14 cellular contexts compared by ENCODE assay signal in genomic region chr1:33471416-33471815, GRCh38. TPM values are rescaled to one million over a fixed set of nuclear protein-coding genes. Genes with fewer than 3 reads are reported as not detected.
DNase-seq lines count a peak whose midpoint lies in the region; ATAC-seq and TF ChIP-seq lines count a peak whose summit lies in the region.
"Had no signal": no experiment of that assay in that cellular context is flagged by ENCODE, and none has a peak within 500 bp of the region (broad histone marks: within the 10 kb centered on the region; RNA-seq: fewer than 3 reads in every experiment).

No MANE protein-coding gene starts in this region.

- POLR2A ChIA-PET in RWPE1 (lab: Yijun Ruan, JAX; ENCODE audit: low non-redundant PET) = no interaction called here

- H3K27ac Mint-ChIP-seq in activated naive CD4-positive, alpha-beta T cell treated with anti-CD3 and anti-CD28 coated beads, Interleukin-2, amount 10 ng/mL, durations not matched to agents 7 days and 5 days = no peak overlapping the region
- H3K27ac Mint-ChIP-seq in activated naive CD4-positive, alpha-beta T cell treated with anti-CD3 and anti-CD28 coated beads, Interleukin-2, amount 50 U/mL, for 72 hours = peak overlapping the region in 1 of 2 donors; percentile 88
- H3K27ac Mint-ChIP-seq in glutamatergic neuron (ENCODE audit: unreplicated experiment) = peak overlapping the region; percentile 39
- H3K27ac Mint-ChIP-seq in stimulated activated naive B cell treated with anti-CD40 and anti-IgM and Interleukin-4, amounts not matched to agents 10 μg/mL and 1 μg/mL and 100 μg/mL, for 72 hours = no peak overlapping the region
- no peak overlapping the region for H3K27ac Mint-ChIP-seq in stimulated activated memory B cell treated with anti-CD40 and anti-IgM and Interleukin-4, amounts not matched to agents 10 μg/mL and 1 μg/mL and 100 μg/mL, for 72 hours

- no peaks in the 10 kb centered on the region for H3K9me3 Mint-ChIP-seq in activated naive CD4-positive, alpha-beta T cell treated with anti-CD3 and anti-CD28 coated beads, Interleukin-2, amount 10 ng/mL, durations not matched to agents 7 days and 5 days
- H3K9me3 Mint-ChIP-seq in activated naive CD4-positive, alpha-beta T cell treated with anti-CD3 and anti-CD28 coated beads, Interleukin-2, amount 50 U/mL, for 72 hours = no peaks in the 10 kb centered on the region
- peaks cover 8% of the 10 kb centered on the region for H3K9me3 Mint-ChIP-seq in glutamatergic neuron (ENCODE audit: unreplicated experiment)
- no peaks in the 10 kb centered on the region for H3K9me3 Mint-ChIP-seq in stimulated activated naive B cell treated with anti-CD40 and anti-IgM and Interleukin-4, amounts not matched to agents 10 μg/mL and 1 μg/mL and 100 μg/mL, for 72 hours
- H3K9me3 Mint-ChIP-seq in stimulated activated memory B cell treated with anti-CD40 and anti-IgM and Interleukin-4, amounts not matched to agents 10 μg/mL and 1 μg/mL and 100 μg/mL, for 72 hours = no peaks in the 10 kb centered on the region

- H3K36me3 Mint-ChIP-seq in activated naive CD4-positive, alpha-beta T cell treated with anti-CD3 and anti-CD28 coated beads, Interleukin-2, amount 10 ng/mL, durations not matched to agents 7 days and 5 days = no peaks in the 10 kb centered on the region
- H3K36me3 Mint-ChIP-seq in activated naive CD4-positive, alpha-beta T cell treated with anti-CD3 and anti-CD28 coated beads, Interleukin-2, amount 50 U/mL, for 72 hours = no peaks in the 10 kb centered on the region
- H3K36me3 Mint-ChIP-seq in glutamatergic neuron (ENCODE audit: unreplicated experiment) = no peaks in the 10 kb centered on the region
- no peaks in the 10 kb centered on the region for H3K36me3 Mint-ChIP-seq in stimulated activated naive B cell treated with anti-CD40 and anti-IgM and Interleukin-4, amounts not matched to agents 10 μg/mL and 1 μg/mL and 100 μg/mL, for 72 hours
- no peaks in the 10 kb centered on the region for H3K36me3 Mint-ChIP-seq in stimulated activated memory B cell treated with anti-CD40 and anti-IgM and Interleukin-4, amounts not matched to agents 10 μg/mL and 1 μg/mL and 100 μg/mL, for 72 hours

- peaks cover 19% of the 10 kb centered on the region for H3K27me3 Mint-ChIP-seq in activated naive CD4-positive, alpha-beta T cell treated with anti-CD3 and anti-CD28 coated beads, Interleukin-2, amount 10 ng/mL, durations not matched to agents 7 days and 5 days
- H3K27me3 Mint-ChIP-seq in glutamatergic neuron (ENCODE audit: unreplicated experiment) = no peaks in the 10 kb centered on the region
- H3K27me3 Mint-ChIP-seq in stimulated activated naive B cell treated with anti-CD40 and anti-IgM and Interleukin-4, amounts not matched to agents 10 μg/mL and 1 μg/mL and 100 μg/mL, for 72 hours = no peaks in the 10 kb centered on the region
- H3K27me3 Mint-ChIP-seq in stimulated activated memory B cell treated with anti-CD40 and anti-IgM and Interleukin-4, amounts not matched to agents 10 μg/mL and 1 μg/mL and 100 μg/mL, for 72 hours = no peaks in the 10 kb centered on the region

- no peak for DNase-seq in activated naive CD4-positive, alpha-beta T cell treated with anti-CD3 and anti-CD28 coated beads, Interleukin-2, amount 10 ng/mL, durations not matched to agents 7 days and 5 days
- no peak for DNase-seq in activated naive CD4-positive, alpha-beta T cell treated with anti-CD3 and anti-CD28 coated beads, Interleukin-2, amount 50 U/mL, for 72 hours (ENCODE audit: low spot score in 2 of 2)
- no peak for DNase-seq in RWPE1 (ENCODE audit: low spot score)
- DNase-seq in glutamatergic neuron = no peak
- no peak for DNase-seq in stimulated activated naive B cell treated with anti-CD40 and anti-IgM and Interleukin-4, amounts not matched to agents 10 μg/mL and 1 μg/mL and 100 μg/mL, for 72 hours
- DNase-seq in posterior cingulate gyrus = no peak
- DNase-seq: DMS79 treated with DMSO at 0.1 percent for 48 hours, H7, NCI-H1436, NCI-H510A treated with DMSO at 0.1 percent for 48 hours, SHP77, testis had no signal

- no peak for ATAC-seq in activated naive CD4-positive, alpha-beta T cell treated with anti-CD3 and anti-CD28 coated beads, Interleukin-2, amount 50 U/mL, for 72 hours
- ATAC-seq in stimulated activated naive B cell treated with anti-CD40 and anti-IgM and Interleukin-4, amounts not matched to agents 10 μg/mL and 1 μg/mL and 100 μg/mL, for 72 hours (replicated peaks) = no peak
- no peak for ATAC-seq in stimulated activated memory B cell treated with anti-CD40 and anti-IgM and Interleukin-4, amounts not matched to agents 10 μg/mL and 1 μg/mL and 100 μg/mL, for 72 hours

- peaks cover 35% of the 10 kb centered on the region for H3K4me1 Mint-ChIP-seq in activated naive CD4-positive, alpha-beta T cell treated with anti-CD3 and anti-CD28 coated beads, Interleukin-2, amount 10 ng/mL, durations not matched to agents 7 days and 5 days
- peaks cover 21% of the 10 kb centered on the region for H3K4me1 Mint-ChIP-seq in glutamatergic neuron (ENCODE audit: low read depth, unreplicated experiment)
- peaks cover 12 to 29% of the 10 kb centered on the region in 2 donors for H3K4me1 Mint-ChIP-seq in stimulated activated naive B cell treated with anti-CD40 and anti-IgM and Interleukin-4, amounts not matched to agents 10 μg/mL and 1 μg/mL and 100 μg/mL, for 72 hours
- peaks cover 26% of the 10 kb centered on the region for H3K4me1 Mint-ChIP-seq in stimulated activated memory B cell treated with anti-CD40 and anti-IgM and Interleukin-4, amounts not matched to agents 10 μg/mL and 1 μg/mL and 100 μg/mL, for 72 hours

- H3K27ac ChIP-seq in RWPE1 (0 out of 2 replicates have a peak overlapping the region, but pooled peaks have one; percentile 64), temporal lobe (ENCODE audit: low read depth, low read length) (peak overlapping the region; percentile 66)

- TF ChIP-seq CTCF in RWPE1 (conservative IDR thresholded peaks at IDR 0.05; ENCODE audit: low read depth) (no peak), glutamatergic neuron (IDR thresholded peaks at IDR 0.05; ENCODE audit: partially characterized antibody, unreplicated experiment) (no peak)

- CTCF ChIA-PET in activated naive CD4-positive, alpha-beta T cell treated with anti-CD3 and anti-CD28 coated beads, Interleukin-2, amount 10 ng/mL, durations not matched to agents 7 days and 5 days (lab: Charles Lee) = interaction anchor here (0.6 to 9.5 kb wide), 29 partner anchors 13 to 598 kb away, joined by 3 to 108 read pairs (median 3); partner anchors contain the start of gene TRIM62
- CTCF ChIA-PET in RWPE1 (lab: Yijun Ruan, JAX) = interaction anchor here (0.6 to 3.5 kb wide), 7 partner anchors 8 to 372 kb away, joined by 3 to 15 read pairs (median 3); no protein-coding TSS in a partner anchor

- intact Hi-C loops in posterior cingulate gyrus (cut with DNase I) = loop anchor here (2.0 to 5.0 kb wide), 3 partner anchors 39 to 343 kb away; partner anchors contain the start of gene PHC2

- peak overlapping the region; percentile 82 for H3K4me3 Mint-ChIP-seq in activated naive CD4-positive, alpha-beta T cell treated with anti-CD3 and anti-CD28 coated beads, Interleukin-2, amount 10 ng/mL, durations not matched to agents 7 days and 5 days
- no peak overlapping the region for H3K4me3 Mint-ChIP-seq in glutamatergic neuron (ENCODE audit: unreplicated experiment)
- H3K4me3 Mint-ChIP-seq in stimulated activated naive B cell treated with anti-CD40 and anti-IgM and Interleukin-4, amounts not matched to agents 10 μg/mL and 1 μg/mL and 100 μg/mL, for 72 hours = no peak overlapping the region
- no peak overlapping the region for H3K4me3 Mint-ChIP-seq in stimulated activated memory B cell treated with anti-CD40 and anti-IgM and Interleukin-4, amounts not matched to agents 10 μg/mL and 1 μg/mL and 100 μg/mL, for 72 hours

RNA-seq across cellular contexts. Expression of gene ZSCAN20, which starts 1.0 kb away (rescaled TPM):
- total RNA-seq in activated naive CD4-positive, alpha-beta T cell treated with anti-CD3 and anti-CD28 coated beads, Interleukin-2, amount 50 U/mL, for 72 hours = 1 to 10 TPM; 4.8 to 5.3 TPM
- total RNA-seq in glutamatergic neuron (ENCODE audit: unreplicated experiment) (9.7 TPM), temporal lobe (6.9 TPM)

RNA-seq across cellular contexts. Expression of gene PHC2, which starts 40.5 kb away (rescaled TPM):
- total RNA-seq in activated naive CD4-positive, alpha-beta T cell treated with anti-CD3 and anti-CD28 coated beads, Interleukin-2, amount 50 U/mL, for 72 hours = 10 to 100 TPM; 15.4 to 34.5 TPM
- 287 TPM for total RNA-seq in glutamatergic neuron (ENCODE audit: unreplicated experiment)
- total RNA-seq in temporal lobe = 40.3 TPM
